In the genomic region with DNA sequence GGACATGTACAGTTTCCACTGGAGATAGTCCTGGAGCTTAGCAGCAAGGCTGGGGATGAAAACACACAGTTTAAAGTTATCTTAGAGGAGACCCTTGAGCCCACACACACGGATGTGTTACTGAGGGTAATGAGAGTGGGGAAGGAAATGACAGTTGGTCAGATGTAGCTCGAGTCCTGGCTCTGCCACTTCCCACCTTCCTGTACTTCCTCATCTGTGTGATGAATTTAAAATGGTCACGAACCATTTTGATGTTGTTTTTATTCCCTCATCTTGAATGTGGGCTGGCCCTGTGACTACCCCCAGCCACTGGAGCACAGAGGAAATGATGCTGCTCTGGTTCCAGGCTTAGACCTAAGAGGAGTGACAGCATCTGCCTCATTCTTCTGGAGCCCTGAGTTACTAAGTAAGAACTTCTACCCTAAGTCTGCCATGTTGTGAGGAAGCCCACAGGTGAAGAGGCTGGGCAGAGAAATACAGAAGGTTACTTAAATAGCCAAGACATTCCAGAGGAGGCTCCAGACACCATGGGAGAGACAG, we compare ENCODE assay signal across 20 cellular contexts.
DNase-seq lines count a peak whose midpoint lies in the region; ATAC-seq, FAIRE-seq and TF ChIP-seq lines count a peak whose summit lies in the region.
"Had no signal": no experiment of that assay in that cellular context is flagged by ENCODE, and none has a peak within 500 bp of the region (broad histone marks: within the 10 kb centered on the region; RNA-seq: fewer than 3 reads in every experiment).

No MANE protein-coding gene starts in this region.

- no peaks in the 10 kb centered on the region for H3K9me3 ChIP-seq in ovary

- TF ChIP-seq POLR2A in lower leg skin (IDR thresholded peaks at IDR 0.05) (no peak), ovary (IDR thresholded peaks at IDR 0.05) (no peak)

- peak overlapping the region; percentile 47 for H3K27ac Mint-ChIP-seq in stimulated activated naive CD8-positive, alpha-beta T cell treated with anti-CD3 and anti-CD28 coated beads, Interleukin-15, Interleukin-2, amounts not matched to agents 100 ng/mL and 50 ng/mL, for 24 hours
- H3K27ac Mint-ChIP-seq in activated CD8-positive, alpha-beta T cell treated with anti-CD3 and anti-CD28 coated beads for 36 hours, result peak overlapping the region; percentile 23

- H3K9me3 Mint-ChIP-seq in stimulated activated naive CD8-positive, alpha-beta T cell treated with anti-CD3 and anti-CD28 coated beads, Interleukin-15, Interleukin-2, amounts not matched to agents 100 ng/mL and 50 ng/mL, for 24 hours, result peaks cover 8% of the 10 kb centered on the region
- H3K9me3 Mint-ChIP-seq in activated CD8-positive, alpha-beta T cell treated with anti-CD3 and anti-CD28 coated beads for 36 hours, result peaks cover 7% of the 10 kb centered on the region
- H3K9me3 Mint-ChIP-seq: H9 had no signal

- no peak for DNase-seq in stimulated activated naive CD8-positive, alpha-beta T cell treated with anti-CD3 and anti-CD28 coated beads, Interleukin-15, Interleukin-2, amounts not matched to agents 100 U/mL and 50 U/mL, for 24 hours
- DNase-seq in NOMO-1 (lab: John Stamatoyannopoulos, UW; ENCODE audit: unreplicated experiment in 2 of 2), result peak; percentile 4 to 8
- peak; percentile 20 for DNase-seq in activated CD8-positive, alpha-beta T cell treated with anti-CD3 and anti-CD28 coated beads for 36 hours
- DNase-seq in RCC 7860 (ENCODE audit: low spot score), result no peak
- no peak for DNase-seq in lower leg skin (ENCODE audit: low spot score in 2 of 2)
- DNase-seq in HuH-7.5 (ENCODE audit: low spot score), result no peak
- no peak for DNase-seq in ovary
- DNase-seq: activated T-cell treated with anti-CD3 and anti-CD28 coated beads, Interleukin-2, amount 50 U/mL, for 1 hour; anterior cingulate cortex; DMS153; H9; left colon; NCI-H2029 treated with DMSO at 0.1 percent for 48 hours; NCI-H526 treated with DMSO at 0.1 percent for 48 hours; occipital lobe; right lobe of liver had no signal

- no peak for FAIRE-seq in RCC 7860 (lab: Jason Lieb, UNC)
- FAIRE-seq: GM19239 had no signal

- POLR2A ChIA-PET in activated CD8-positive, alpha-beta T cell treated with anti-CD3 and anti-CD28 coated beads for 36 hours (lab: Charles Lee), result no interaction called here

- TF ChIP-seq CTCF in activated CD8-positive, alpha-beta T cell treated with anti-CD3 and anti-CD28 coated beads for 36 hours (IDR thresholded peaks at IDR 0.05), result no peak
- TF ChIP-seq CTCF in lower leg skin (IDR thresholded peaks at IDR 0.05) (no peak), ovary (IDR thresholded peaks at IDR 0.05) (no peak)

- H3K4me1 Mint-ChIP-seq in stimulated activated naive CD8-positive, alpha-beta T cell treated with anti-CD3 and anti-CD28 coated beads, Interleukin-15, Interleukin-2, amounts not matched to agents 100 ng/mL and 50 ng/mL, for 24 hours (ENCODE audit: low read depth), result peaks cover 44% of the 10 kb centered on the region
- peaks cover 40% of the 10 kb centered on the region for H3K4me1 Mint-ChIP-seq in activated CD8-positive, alpha-beta T cell treated with anti-CD3 and anti-CD28 coated beads for 36 hours (ENCODE audit: low read depth)
- H3K4me1 Mint-ChIP-seq: H9 had no signal

- no peaks in the 10 kb centered on the region for H3K36me3 Mint-ChIP-seq in stimulated activated naive CD8-positive, alpha-beta T cell treated with anti-CD3 and anti-CD28 coated beads, Interleukin-15, Interleukin-2, amounts not matched to agents 100 ng/mL and 50 ng/mL, for 24 hours (ENCODE audit: low read depth)
- peaks cover 7% of the 10 kb centered on the region for H3K36me3 Mint-ChIP-seq in activated CD8-positive, alpha-beta T cell treated with anti-CD3 and anti-CD28 coated beads for 36 hours (ENCODE audit: low read depth)

- no peak overlapping the region for H3K4me3 Mint-ChIP-seq in stimulated activated naive CD8-positive, alpha-beta T cell treated with anti-CD3 and anti-CD28 coated beads, Interleukin-15, Interleukin-2, amounts not matched to agents 100 ng/mL and 50 ng/mL, for 24 hours
- H3K4me3 Mint-ChIP-seq in activated CD8-positive, alpha-beta T cell treated with anti-CD3 and anti-CD28 coated beads for 36 hours, result no peak overlapping the region
- H3K4me3 Mint-ChIP-seq: H9 had no signal

- no peaks in the 10 kb centered on the region for H3K4me1 ChIP-seq in ovary (ENCODE audit: insufficient read depth)
- H3K4me1 ChIP-seq: right lobe of liver, suprapubic skin had no signal

- intact Hi-C loops in activated CD8-positive, alpha-beta T cell treated with anti-CD3 and anti-CD28 coated beads for 36 hours (cut with micrococcal nuclease), result no loop called here
- intact Hi-C loops in lower leg skin (cut with DNase I; ENCODE audit: low total_unique reads) (no loop called here), ovary (cut with DNase I) (no loop called here)

- no peak for ATAC-seq in stimulated activated naive CD8-positive, alpha-beta T cell treated with anti-CD3 and anti-CD28 coated beads, Interleukin-15, Interleukin-2, amounts not matched to agents 100 U/mL and 50 U/mL, for 24 hours
- ATAC-seq in activated CD8-positive, alpha-beta T cell treated with anti-CD3 and anti-CD28 coated beads for 36 hours, result peak; percentile 26

- H3K4me3 ChIP-seq in lower leg skin (ENCODE audit: low read depth, poor library complexity, severe bottlenecking) (no peak overlapping the region), ovary (no peak overlapping the region)

- no peaks in the 10 kb centered on the region for H3K27me3 ChIP-seq in ovary
- H3K27me3 ChIP-seq: right lobe of liver, suprapubic skin had no signal

- H3K36me3 ChIP-seq in ovary, result no peaks in the 10 kb centered on the region
- H3K36me3 ChIP-seq: right lobe of liver, suprapubic skin had no signal

- no peaks in the 10 kb centered on the region for H3K27me3 Mint-ChIP-seq in stimulated activated naive CD8-positive, alpha-beta T cell treated with anti-CD3 and anti-CD28 coated beads, Interleukin-15, Interleukin-2, amounts not matched to agents 100 ng/mL and 50 ng/mL, for 24 hours
- H3K27me3 Mint-ChIP-seq in activated CD8-positive, alpha-beta T cell treated with anti-CD3 and anti-CD28 coated beads for 36 hours, result no peaks in the 10 kb centered on the region

- CTCF ChIA-PET in activated CD8-positive, alpha-beta T cell treated with anti-CD3 and anti-CD28 coated beads for 36 hours (lab: Charles Lee), result no interaction called here

- 71 to 73% methylated on average over 3 of the region's 3 CpGs for WGBS in lower leg skin, 2 donors
- 68 to 78% (median 71%) methylated on average over 3 of the region's 3 CpGs for WGBS in ovary, 3 donors

- TF ChIP-seq EP300 in ovary (IDR thresholded peaks at IDR 0.05), result no peak

- H3K27ac ChIP-seq in ovary, result no peak overlapping the region
- H3K27ac ChIP-seq: RWPE1, suprapubic skin had no signal

Comparison
In these comparisons a context has a peak if more than half of its experiments do, and no peak if none do; other contexts are left out.
1. DNase-seq: peak in NOMO-1 (2 of 2) and activated CD8-positive, alpha-beta T cell treated with anti-CD3 and anti-CD28 coated beads for 36 hours (single experiment); none in stimulated activated naive CD8-positive, alpha-beta T cell treated with anti-CD3 and anti-CD28 coated beads, Interleukin-15, Interleukin-2, amounts not matched to agents 100 U/mL and 50 U/mL, for 24 hours (single experiment), RCC 7860 (single experiment), lower leg skin (0 of 2), HuH-7.5 (single experiment) and ovary (0 of 5).